In the genomic region with DNA sequence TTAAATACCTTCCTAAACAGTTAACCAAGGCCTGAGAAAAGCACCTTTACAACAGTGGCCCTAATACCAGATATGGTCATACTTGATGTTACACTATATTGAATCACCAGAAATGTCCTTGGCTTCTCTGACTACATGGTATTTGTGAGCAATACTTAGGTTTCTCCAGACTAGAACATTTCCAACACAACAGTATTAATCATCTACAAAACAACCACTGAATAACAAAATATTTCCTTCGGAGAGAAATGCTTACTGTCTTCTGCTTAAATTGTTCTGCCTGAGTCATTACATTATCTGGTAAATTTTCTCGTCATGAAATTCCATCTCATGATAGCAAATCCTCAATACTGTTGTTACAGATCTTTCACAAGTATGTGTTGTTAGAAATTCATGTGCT, we compare ENCODE assay signal across 11 cellular contexts.
A peak's percentile ranks its signal among the peaks of the same experiment; 100 is the strongest.
DNase-seq lines count a peak whose midpoint lies in the region; ATAC-seq lines count a peak whose summit lies in the region.
"Had no signal": no experiment of that assay in that cellular context is flagged by ENCODE, and none has a peak within 500 bp of the region (broad histone marks: within the 10 kb centered on the region; RNA-seq: fewer than 3 reads in every experiment).

No MANE protein-coding gene starts in this region.

- H3K9me2 ChIP-seq in GM23248 (ENCODE audit: insufficient read depth) = no peaks in the 10 kb centered on the region

- peak overlapping the region; percentile 64 for H3K9ac ChIP-seq in GM23248

- H3K27me3 ChIP-seq in GM23248 (replicated peaks; ENCODE audit: insufficient read depth) = no peaks in the 10 kb centered on the region

- peaks cover 52% of the 10 kb centered on the region for H3K4me1 ChIP-seq in GM23248 (ENCODE audit: insufficient read depth)

- ATAC-seq in GM18511 (IDR thresholded peaks at IDR 0.05; ENCODE audit: unreplicated experiment) (no peak), GM21737 (IDR thresholded peaks at IDR 0.05; ENCODE audit: unreplicated experiment) (no peak)
- ATAC-seq: T-helper 17 cell had no signal

- no peaks in the 10 kb centered on the region for H3K79me2 ChIP-seq in GM23248 (ENCODE audit: insufficient read depth)

- 0 to 4% methylated on average over 2 of the region's 2 CpGs for WGBS in GM23248 (ENCODE audit: low coverage in 1 of 2, low lambda C conversion rate in 2 of 2, missing lambda C conversion rate in 2 of 2), 2 experiments

- peak overlapping the region; percentile 87 for H3K27ac ChIP-seq in GM23248

- peak overlapping the region; percentile 60 for H3K4me2 ChIP-seq in GM23248 (ENCODE audit: unreplicated experiment)

- in situ Hi-C loops in GM23248 (cut with MboI) = no loop called here

- 0 out of 2 replicates have a peak overlapping the region, but pooled peaks have one; percentile 21 for H3K4me3 ChIP-seq in GM23248

- H3K36me3 ChIP-seq in GM23248 (ENCODE audit: low read depth) = no peaks in the 10 kb centered on the region

- peaks cover 22% of the 10 kb centered on the region for H3F3A ChIP-seq in GM23248 (ENCODE audit: insufficient read depth)

- no peaks in the 10 kb centered on the region for H3K9me3 ChIP-seq in GM23248 (ENCODE audit: low read depth)

- no peak overlapping the region for H2AFZ ChIP-seq in GM23248

- H4K20me1 ChIP-seq in GM23248 (ENCODE audit: insufficient read depth) = no peaks in the 10 kb centered on the region

- DNase-seq in A172 (ENCODE audit: low spot score) (peak; percentile 54), GM23248 (peak; percentile 95), amniotic stem cell (lab: John Stamatoyannopoulos, UW) (peak; percentile 59), hepatic stellate cell (ENCODE audit: low spot score) (peak; percentile 9)
- DNase-seq in activated CD8-positive, alpha-beta memory T cell treated with anti-CD3 and anti-CD28 coated beads, Interleukin-2, amount 50 U/mL, for 48 hours = no peak
- no peak for DNase-seq in stimulated activated CD4-positive, alpha-beta T cell treated with anti-CD3 and anti-CD28 coated beads, Interleukin-4, amount 100 ng/mL, for 1 hour
- DNase-seq: CD4-positive, alpha-beta memory T cell; hypothalamus; T-helper 17 cell had no signal

Comparison
In these comparisons a context has a peak if more than half of its experiments do, and no peak if none do; other contexts are left out.
1. DNase-seq: peak in A172 (single experiment), GM23248 (single experiment), amniotic stem cell (single experiment) and hepatic stellate cell (single experiment); none in activated CD8-positive, alpha-beta memory T cell treated with anti-CD3 and anti-CD28 coated beads, Interleukin-2, amount 50 U/mL, for 48 hours (single experiment) and stimulated activated CD4-positive, alpha-beta T cell treated with anti-CD3 and anti-CD28 coated beads, Interleukin-4, amount 100 ng/mL, for 1 hour (single experiment).